13 cellular contexts compared by ENCODE assay signal in genomic region chr12:3598896-3599295, GRCh38.
A peak's percentile ranks its signal among the peaks of the same experiment; 100 is the strongest.
DNase-seq lines count a peak whose midpoint lies in the region; ATAC-seq and TF ChIP-seq lines count a peak whose summit lies in the region.
"Had no signal": no experiment of that assay in that cellular context is flagged by ENCODE, and none has a peak within 500 bp of the region (broad histone marks: within the 10 kb centered on the region; RNA-seq: fewer than 3 reads in every experiment).

No MANE protein-coding gene starts in this region.

- ATAC-seq in upper lobe of right lung (no peak), HG03571 (IDR thresholded peaks at IDR 0.05; ENCODE audit: unreplicated experiment) (no peak), GM21717 (IDR thresholded peaks at IDR 0.05; ENCODE audit: unreplicated experiment) (no peak)
- ATAC-seq: A549 had no signal

- no peak overlapping the region for H2AFZ ChIP-seq in neural progenitor cell (replicated peaks)

- H3K9me3 ChIP-seq in neural progenitor cell (ENCODE audit: low read depth) (no peaks in the 10 kb centered on the region), upper lobe of right lung (no peaks in the 10 kb centered on the region), tibial artery (no peaks in the 10 kb centered on the region)
- H3K9me3 ChIP-seq: A549, BE2C had no signal

- no peaks in the 10 kb centered on the region for H3K9me3 Mint-ChIP-seq in neural progenitor cell
- H3K9me3 Mint-ChIP-seq: H9 had no signal

- H3K4me1 ChIP-seq in neural progenitor cell: peaks cover 38% of the 10 kb centered on the region
- H3K4me1 ChIP-seq in upper lobe of right lung: no peaks in the 10 kb centered on the region
- no peaks in the 10 kb centered on the region for H3K4me1 ChIP-seq in tibial artery
- H3K4me1 ChIP-seq: A549, BE2C had no signal

- H3K27me3 Mint-ChIP-seq in neural progenitor cell (ENCODE audit: insufficient read depth, low read depth): peaks cover 15% of the 10 kb centered on the region

- peak overlapping the region; percentile 47 for H3K27ac Mint-ChIP-seq in neural progenitor cell
- H3K27ac Mint-ChIP-seq: CD4-positive, alpha-beta memory T cell had no signal

- no peak for TF ChIP-seq CTCF in dorsolateral prefrontal cortex (IDR thresholded peaks at IDR 0.05 in 54 of 56, conservative IDR thresholded peaks at IDR 0.05 in 2 of 56; ENCODE audit: low read depth in 1 of 56, partially characterized antibody in 56 of 56)
- TF ChIP-seq CTCF in neural progenitor cell (IDR thresholded peaks at IDR 0.05): no peak
- no peak for TF ChIP-seq CTCF in upper lobe of right lung (IDR thresholded peaks at IDR 0.05)
- TF ChIP-seq CTCF in tibial artery (IDR thresholded peaks at IDR 0.05): no peak

- no peaks in the 10 kb centered on the region for H3K36me3 ChIP-seq in neural progenitor cell
- no peaks in the 10 kb centered on the region for H3K36me3 ChIP-seq in upper lobe of right lung
- no peaks in the 10 kb centered on the region for H3K36me3 ChIP-seq in tibial artery
- H3K36me3 ChIP-seq: BE2C had no signal

- H3K27ac ChIP-seq in caudate nucleus (ENCODE audit: low read depth, low read length) (peak overlapping the region; percentile 36), dorsolateral prefrontal cortex (peak overlapping the region in 43 of 59 donors; percentile 5 to 80 (median 53)), neural progenitor cell (no peak overlapping the region), upper lobe of right lung (no peak overlapping the region), tibial artery (no peak overlapping the region)
- H3K27ac ChIP-seq: A549, C4-2B had no signal

- no peak overlapping the region for H3K4me3 Mint-ChIP-seq in neural progenitor cell
- H3K4me3 Mint-ChIP-seq: CD4-positive, alpha-beta memory T cell; H9 had no signal

- no peak overlapping the region for H3K4me2 ChIP-seq in neural progenitor cell
- H3K4me2 ChIP-seq: A549 had no signal

- intact Hi-C loops in dorsolateral prefrontal cortex (cut with DNase I): no loop called here
- intact Hi-C loops in upper lobe of right lung (cut with DNase I): no loop called here
- intact Hi-C loops in tibial artery (cut with DNase I; ENCODE audit: low total_unique reads): no loop called here

- H3K36me3 Mint-ChIP-seq in neural progenitor cell: no peaks in the 10 kb centered on the region
- H3K36me3 Mint-ChIP-seq: CD4-positive, alpha-beta memory T cell had no signal

- peaks cover 54% of the 10 kb centered on the region for H3K4me1 Mint-ChIP-seq in neural progenitor cell
- H3K4me1 Mint-ChIP-seq: CD4-positive, alpha-beta memory T cell had no signal

- DNase-seq in caudate nucleus (lab: John Stamatoyannopoulos, UW) (peak in 1 of 61 donors; percentile 13), dorsolateral prefrontal cortex (peak in 1 of 10 donors; percentile 26), neural progenitor cell (ENCODE audit: low spot score) (no peak), upper lobe of right lung (peak; percentile 4), tibial artery (no peak)
- DNase-seq: BE2C; CD4-positive, alpha-beta memory T cell; GOT3; H9 had no signal

- H3K27me3 ChIP-seq in dorsolateral prefrontal cortex: peaks cover 0 to 5% (median 0%) of the 10 kb centered on the region in 45 donors
- H3K27me3 ChIP-seq in neural progenitor cell: no peaks in the 10 kb centered on the region
- no peaks in the 10 kb centered on the region for H3K27me3 ChIP-seq in upper lobe of right lung
- peaks cover 0 to 19% of the 10 kb centered on the region in 2 donors for H3K27me3 ChIP-seq in tibial artery

- H3K9ac ChIP-seq in neural progenitor cell: no peak overlapping the region

- H3K4me3 ChIP-seq in dorsolateral prefrontal cortex: no peak overlapping the region
- no peak overlapping the region for H3K4me3 ChIP-seq in neural progenitor cell
- no peak overlapping the region for H3K4me3 ChIP-seq in upper lobe of right lung
- H3K4me3 ChIP-seq in tibial artery: no peak overlapping the region
- H3K4me3 ChIP-seq: A549 had no signal

- H4K20me1 ChIP-seq in neural progenitor cell (ENCODE audit: low read depth): no peaks in the 10 kb centered on the region

- H3F3A ChIP-seq in neural progenitor cell (ENCODE audit: low read depth): no peaks in the 10 kb centered on the region

- no peaks in the 10 kb centered on the region for H3K79me2 ChIP-seq in neural progenitor cell (ENCODE audit: low read depth)

Comparison
In these comparisons a context has a peak if more than half of its experiments do, and no peak if none do; other contexts are left out.
1. H3K27ac ChIP-seq: peak in caudate nucleus (single experiment) and dorsolateral prefrontal cortex (43 of 59); none in neural progenitor cell (single experiment), upper lobe of right lung (single experiment) and tibial artery (0 of 2).